ENCODE assay signal across 11 cellular contexts in the genomic region with DNA sequence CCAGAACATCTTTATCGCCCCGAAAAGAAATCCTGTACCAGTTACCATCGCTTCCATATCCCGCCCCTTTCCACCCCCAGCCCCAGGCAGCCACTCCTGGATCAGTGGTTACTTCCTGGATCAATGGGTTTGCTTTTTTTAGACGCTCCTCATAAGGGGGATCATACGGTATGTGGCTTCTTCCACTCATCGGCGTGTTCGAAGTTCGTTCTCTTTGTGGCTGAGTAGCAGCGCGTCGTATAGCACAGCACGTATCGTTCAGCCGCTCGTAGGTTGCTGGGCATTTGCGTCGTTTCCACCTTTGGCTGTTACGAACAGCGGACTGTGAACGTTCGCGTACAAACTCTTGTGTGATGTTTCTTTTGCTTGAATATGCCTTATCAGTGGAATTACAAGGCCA. TPM values are rescaled to one million over a fixed set of nuclear protein-coding genes. Genes with fewer than 3 reads are reported as not detected.
A peak's percentile ranks its signal among the peaks of the same experiment; 100 is the strongest.
DNase-seq lines count a peak whose midpoint lies in the region; ATAC-seq and TF ChIP-seq lines count a peak whose summit lies in the region.
"Had no signal": no experiment of that assay in that cellular context is flagged by ENCODE, and none has a peak within 500 bp of the region (broad histone marks: within the 10 kb centered on the region; RNA-seq: fewer than 3 reads in every experiment).

No MANE protein-coding gene starts in this region.

- POLR2A ChIA-PET in activated CD8-positive, alpha-beta T cell treated with anti-CD3 and anti-CD28 coated beads for 36 hours (lab: Charles Lee) = interaction anchor here (0.8 to 1.4 kb wide), 4 partner anchors 10 to 43 kb away, joined by 3 to 8 read pairs (median 4); no protein-coding TSS in a partner anchor

- ATAC-seq in stimulated activated naive CD8-positive, alpha-beta T cell treated with anti-CD3 and anti-CD28 coated beads, Interleukin-15, Interleukin-2, amounts not matched to agents 100 U/mL and 50 U/mL, for 24 hours = no peak
- no peak for ATAC-seq in activated CD8-positive, alpha-beta T cell treated with anti-CD3 and anti-CD28 coated beads for 36 hours
- ATAC-seq in memory B cell (ENCODE audit: low read depth) = no peak
- ATAC-seq in GM21390 (IDR thresholded peaks at IDR 0.05; ENCODE audit: unreplicated experiment) = no peak

- H3K4me3 Mint-ChIP-seq in stimulated activated naive CD8-positive, alpha-beta T cell treated with anti-CD3 and anti-CD28 coated beads, Interleukin-15, Interleukin-2, amounts not matched to agents 100 ng/mL and 50 ng/mL, for 24 hours = peak overlapping the region; percentile 91
- peak overlapping the region; percentile 90 for H3K4me3 Mint-ChIP-seq in activated CD8-positive, alpha-beta T cell treated with anti-CD3 and anti-CD28 coated beads for 36 hours
- peak overlapping the region; percentile 94 for H3K4me3 Mint-ChIP-seq in memory B cell

- peaks cover 35% of the 10 kb centered on the region for H3K4me1 Mint-ChIP-seq in stimulated activated naive CD8-positive, alpha-beta T cell treated with anti-CD3 and anti-CD28 coated beads, Interleukin-15, Interleukin-2, amounts not matched to agents 100 ng/mL and 50 ng/mL, for 24 hours (ENCODE audit: low read depth)
- peaks cover 25% of the 10 kb centered on the region for H3K4me1 Mint-ChIP-seq in activated CD8-positive, alpha-beta T cell treated with anti-CD3 and anti-CD28 coated beads for 36 hours (ENCODE audit: low read depth)
- peaks cover 22% of the 10 kb centered on the region for H3K4me1 Mint-ChIP-seq in memory B cell

- H3K36me3 Mint-ChIP-seq in stimulated activated naive CD8-positive, alpha-beta T cell treated with anti-CD3 and anti-CD28 coated beads, Interleukin-15, Interleukin-2, amounts not matched to agents 100 ng/mL and 50 ng/mL, for 24 hours (ENCODE audit: low read depth) = peaks cover 17% of the 10 kb centered on the region
- peaks cover 10% of the 10 kb centered on the region for H3K36me3 Mint-ChIP-seq in activated CD8-positive, alpha-beta T cell treated with anti-CD3 and anti-CD28 coated beads for 36 hours (ENCODE audit: low read depth)
- peaks cover 5% of the 10 kb centered on the region for H3K36me3 Mint-ChIP-seq in memory B cell

- CTCF ChIA-PET in activated CD8-positive, alpha-beta T cell treated with anti-CD3 and anti-CD28 coated beads for 36 hours (lab: Charles Lee) = interaction anchor here (1.0 to 1.3 kb wide), 3 partner anchors 73 to 269 kb away, joined by 3 to 4 read pairs (median 3); no protein-coding TSS in a partner anchor

- H3K27me3 Mint-ChIP-seq in stimulated activated naive CD8-positive, alpha-beta T cell treated with anti-CD3 and anti-CD28 coated beads, Interleukin-15, Interleukin-2, amounts not matched to agents 100 ng/mL and 50 ng/mL, for 24 hours = no peaks in the 10 kb centered on the region
- no peaks in the 10 kb centered on the region for H3K27me3 Mint-ChIP-seq in activated CD8-positive, alpha-beta T cell treated with anti-CD3 and anti-CD28 coated beads for 36 hours
- H3K27me3 Mint-ChIP-seq in memory B cell = no peaks in the 10 kb centered on the region

- intact Hi-C loops in activated CD8-positive, alpha-beta T cell treated with anti-CD3 and anti-CD28 coated beads for 36 hours (cut with micrococcal nuclease) = no loop called here

- no peak for DNase-seq in stimulated activated naive CD8-positive, alpha-beta T cell treated with anti-CD3 and anti-CD28 coated beads, Interleukin-15, Interleukin-2, amounts not matched to agents 100 U/mL and 50 U/mL, for 24 hours
- no peak for DNase-seq in activated CD8-positive, alpha-beta T cell treated with anti-CD3 and anti-CD28 coated beads for 36 hours
- DNase-seq in memory B cell (ENCODE audit: low spot score in 2 of 2) (no peak), CD1c-positive myeloid dendritic cell (ENCODE audit: extremely low spot score) (no peak), hippocampal formation (lab: John Stamatoyannopoulos, UW) (no peak)
- DNase-seq: foreskin fibroblast, mesendoderm, NCI-H1417 treated with DMSO at 0.1 percent for 48 hours, OCI-M1 had no signal

- H3K9me3 Mint-ChIP-seq in stimulated activated naive CD8-positive, alpha-beta T cell treated with anti-CD3 and anti-CD28 coated beads, Interleukin-15, Interleukin-2, amounts not matched to agents 100 ng/mL and 50 ng/mL, for 24 hours = no peaks in the 10 kb centered on the region
- no peaks in the 10 kb centered on the region for H3K9me3 Mint-ChIP-seq in activated CD8-positive, alpha-beta T cell treated with anti-CD3 and anti-CD28 coated beads for 36 hours
- H3K9me3 Mint-ChIP-seq in memory B cell = no peaks in the 10 kb centered on the region

- no peak overlapping the region for H3K27ac Mint-ChIP-seq in stimulated activated naive CD8-positive, alpha-beta T cell treated with anti-CD3 and anti-CD28 coated beads, Interleukin-15, Interleukin-2, amounts not matched to agents 100 ng/mL and 50 ng/mL, for 24 hours
- no peak overlapping the region for H3K27ac Mint-ChIP-seq in activated CD8-positive, alpha-beta T cell treated with anti-CD3 and anti-CD28 coated beads for 36 hours
- peak overlapping the region; percentile 50 for H3K27ac Mint-ChIP-seq in memory B cell

- TF ChIP-seq CTCF in activated CD8-positive, alpha-beta T cell treated with anti-CD3 and anti-CD28 coated beads for 36 hours (IDR thresholded peaks at IDR 0.05) = no peak

RNA-seq across cellular contexts. Expression of gene NOC4L, which starts 1.8 kb away (rescaled TPM):
- total RNA-seq in activated CD8-positive, alpha-beta T cell treated with anti-CD3 and anti-CD28 coated beads for 36 hours = 10 to 100 TPM; 35.6 to 41.2 TPM

RNA-seq across cellular contexts. Expression of gene DDX51, which starts 2.0 kb away (rescaled TPM):
- 10 to 100 TPM; 24.1 to 25.5 TPM for total RNA-seq in activated CD8-positive, alpha-beta T cell treated with anti-CD3 and anti-CD28 coated beads for 36 hours
